In genomic region chr20:52972190-52972937, GRCh38 we compare ENCODE assay signal across 8 cellular contexts. TPM values are rescaled to one million over a fixed set of nuclear protein-coding genes. Genes with fewer than 3 reads are reported as not detected.
DNase-seq lines count a peak whose midpoint lies in the region; ATAC-seq and TF ChIP-seq lines count a peak whose summit lies in the region.

TSHZ2 (plus strand) TSS chr20:52972358; CDS start chr20:52973294, 936 bp downstream.

- peak within 1 kb of the TSS; percentile 87 for H2AFZ ChIP-seq in SK-N-SH (ENCODE audit: low read depth)

- WGBS in SK-N-SH (ENCODE audit: low lambda C conversion rate), result 1% methylated on average over 31 of the region's 41 CpGs
- no CpG with 5 or more reads among the region's 41 CpGs for WGBS in iPS DF 6.9 (ENCODE audit: insufficient coverage, insufficient read length)

- H3K9ac ChIP-seq in SK-N-SH (no peak within 1 kb of the TSS), adipocyte (ENCODE audit: low read length) (peak within 1 kb of the TSS; percentile 94)

- peak; percentile 48 for DNase-seq in HT-29 (ENCODE audit: low spot score)
- DNase-seq in SK-N-SH, result peak; percentile 82
- peak; percentile 1 for DNase-seq in adipocyte (ENCODE audit: low read depth)
- no peak for DNase-seq in iPS DF 6.9 (ENCODE audit: low read depth, low spot score)
- DNase-seq in gastrocnemius medialis, result peak; percentile 4 to 40
- DNase-seq in MV-4-11 (lab: John Stamatoyannopoulos, UW), result no peak
- DNase-seq in GDM1 (lab: John Stamatoyannopoulos, UW), result no peak

- no peaks in the 10 kb centered on the region for H3K9me2 ChIP-seq in SK-N-SH

- peak; percentile 0 for TF ChIP-seq RAD21 in SK-N-SH (IDR thresholded peaks at IDR 0.05; ENCODE audit: low read length)

- H3K36me3 ChIP-seq in SK-N-SH (replicated peaks in 1 of 2; ENCODE audit: control insufficient read depth in 1 of 2, insufficient read depth in 2 of 2, low read length in 1 of 2), result no peaks in the 10 kb centered on the region
- no peaks in the 10 kb centered on the region for H3K36me3 ChIP-seq in adipocyte (ENCODE audit: control insufficient read depth, insufficient read depth, low read length, severe bottlenecking)
- H3K36me3 ChIP-seq in iPS DF 6.9 (ENCODE audit: control insufficient read depth, insufficient read depth, low read length), result no peaks in the 10 kb centered on the region
- H3K36me3 ChIP-seq in gastrocnemius medialis, result no peaks in the 10 kb centered on the region

- H3K79me2 ChIP-seq in SK-N-SH (ENCODE audit: insufficient read depth), result no peaks in the 10 kb centered on the region

- H3K27me3 ChIP-seq in SK-N-SH (ENCODE audit: insufficient read depth), result peaks cover 11% of the 10 kb centered on the region; the same call in 1 of the 2 replicates
- no peaks in the 10 kb centered on the region for H3K27me3 ChIP-seq in adipocyte (replicated peaks; ENCODE audit: control insufficient read depth, insufficient read depth, low read length)
- no peaks in the 10 kb centered on the region; the same call in 1 of the 2 replicates for H3K27me3 ChIP-seq in iPS DF 6.9 (ENCODE audit: control insufficient read depth, insufficient read depth, low read length)
- peaks cover 0 to 6% (median 0%) of the 10 kb centered on the region in 3 donors for H3K27me3 ChIP-seq in gastrocnemius medialis

- intact Hi-C loops in gastrocnemius medialis (cut with DNase I; ENCODE audit: low total_unique reads), result loop anchor here (10.0 kb wide), 1 partner anchor 62 kb away; no protein-coding TSS in a partner anchor

- H3F3A ChIP-seq in SK-N-SH (replicated peaks; ENCODE audit: insufficient read depth), result no peaks in the 10 kb centered on the region

- TF ChIP-seq CTCF in SK-N-SH (IDR thresholded peaks at IDR 0.05) (no peak), gastrocnemius medialis (IDR thresholded peaks at IDR 0.05 in 4 of 5, conservative IDR thresholded peaks at IDR 0.05 in 1 of 5) (no peak)

- H3K27ac ChIP-seq in SK-N-SH (ENCODE audit: low read depth in 2 of 2, low read length in 1 of 2) (peak within 1 kb of the TSS in 1 of 2 experiments; percentile 78; a peak in 2 of 4 replicates), iPS DF 6.9 (ENCODE audit: low read length) (no peak within 1 kb of the TSS), gastrocnemius medialis (peak within 1 kb of the TSS; percentile 22 to 61 (median 54))

- H4K20me1 ChIP-seq in SK-N-SH (ENCODE audit: insufficient read depth), result no peaks in the 10 kb centered on the region

- ATAC-seq in gastrocnemius medialis, result peak; percentile 12 to 51
- no peak for ATAC-seq in HG03342 (IDR thresholded peaks at IDR 0.05; ENCODE audit: unreplicated experiment)

- peak within 1 kb of the TSS; percentile 39 to 60 for H3K4me3 ChIP-seq in SK-N-SH (ENCODE audit: low read depth in 2 of 2, low read length in 1 of 2)
- H3K4me3 ChIP-seq in adipocyte (ENCODE audit: low read length), result peak within 1 kb of the TSS; percentile 95
- peak within 1 kb of the TSS; percentile 88; the same call in 1 of the 2 replicates for H3K4me3 ChIP-seq in iPS DF 6.9 (ENCODE audit: low read length)
- H3K4me3 ChIP-seq in gastrocnemius medialis, result peak within 1 kb of the TSS; percentile 53 to 59 (median 56)

- in situ Hi-C loops in gastrocnemius medialis (cut with MboI; ENCODE audit: low sequenced_read_pairs in 4 of 4), result no loop called here

- H3K4me1 ChIP-seq in SK-N-SH (ENCODE audit: control insufficient read depth in 1 of 2, insufficient read depth in 2 of 2, low read depth in 1 of 2, low read length in 1 of 2) (peaks cover 0 to 12% of the 10 kb centered on the region in 2 experiments; a peak in 3 of 4 replicates), adipocyte (ENCODE audit: control insufficient read depth, insufficient read depth, low read length) (peaks cover 32% of the 10 kb centered on the region), iPS DF 6.9 (ENCODE audit: control insufficient read depth, insufficient read depth, low read length) (no peaks in the 10 kb centered on the region), gastrocnemius medialis (no peaks in the 10 kb centered on the region)

- POLR2A ChIA-PET in SK-N-SH (lab: Yijun Ruan, JAX), result interaction anchor here (1.2 kb wide), 1 partner anchor 13 kb away, joined by 4 read pairs; no protein-coding TSS in a partner anchor

- TF ChIP-seq EP300 in SK-N-SH (IDR thresholded peaks at IDR 0.05; ENCODE audit: borderline replicate concordance in 1 of 2, low read depth in 1 of 2, low read length in 1 of 2), result no peak

- H3K4me2 ChIP-seq in SK-N-SH, result peak within 1 kb of the TSS; percentile 83

- CTCF ChIA-PET in SK-N-SH (lab: Yijun Ruan, JAX), result interaction anchor here (3.9 kb wide), 1 partner anchor 12 kb away, joined by 13 read pairs; no protein-coding TSS in a partner anchor

- H3K9me3 ChIP-seq in SK-N-SH, result no peaks in the 10 kb centered on the region
- no peaks in the 10 kb centered on the region for H3K9me3 ChIP-seq in adipocyte (ENCODE audit: control insufficient read depth, low read length)
- no peaks in the 10 kb centered on the region for H3K9me3 ChIP-seq in iPS DF 6.9 (ENCODE audit: control insufficient read depth, insufficient read depth, low read length)
- H3K9me3 ChIP-seq in gastrocnemius medialis, result no peaks in the 10 kb centered on the region

- no peak for TF ChIP-seq POLR2A in gastrocnemius medialis (IDR thresholded peaks at IDR 0.05)

TF ChIP-seq in SK-N-SH, 30 proteins besides CTCF, POLR2A, EP300 and RAD21:
- TF ChIP-seq RCOR1 (IDR thresholded peaks at IDR 0.05; ENCODE audit: low read length) (no peak), CHD2 (IDR thresholded peaks at IDR 0.05; ENCODE audit: low read length, partially characterized antibody) (peak; percentile 21), SMC3 (IDR thresholded peaks at IDR 0.05; ENCODE audit: low read depth, low read length) (no peak)

RNA-seq across cellular contexts. Expression of gene TSHZ2, which starts in this region (rescaled TPM):
- total RNA-seq in HT-29 (2014; rRNA removed; shearing (Covaris generic)), result 0.05 and 0.81 TPM in 2 replicates
- polyA plus RNA-seq in SK-N-SH (2012; rRNA removed), result 0.11 and 0.13 TPM in 2 replicates
- polyA plus RNA-seq in SK-N-SH (2012; cell fraction: cytosol; rRNA removed), result 0.12 and 0.26 TPM in 2 replicates
- polyA plus RNA-seq in SK-N-SH (2012; cell fraction: nucleus; rRNA removed), result 0.13 and 0.27 TPM in 2 replicates
- total RNA-seq in gastrocnemius medialis, result 1 to 10 TPM; 1.0 to 3.5 (median 2.8) TPM

Comparison
In these comparisons a context has a peak if more than half of its experiments do, and no peak if none do; other contexts are left out.
1. Peak in DNase-seq in HT-29; RNA of the gene not detected or under 1 TPM.
2. Peak in DNase-seq, H3K4me3 ChIP-seq and H3K4me2 ChIP-seq in SK-N-SH; RNA of the gene not detected or under 1 TPM.
3. DNase-seq: peak in adipocyte (single experiment) and gastrocnemius medialis (2 of 2); none in iPS DF 6.9 (single experiment), MV-4-11 (single experiment) and GDM1 (single experiment).
4. Peak in every context shown above with its lines, with median percentiles within 50 percentile points of each other: H3K4me3 ChIP-seq.